ENCODE assay signal across 15 cellular contexts in the genomic region with DNA sequence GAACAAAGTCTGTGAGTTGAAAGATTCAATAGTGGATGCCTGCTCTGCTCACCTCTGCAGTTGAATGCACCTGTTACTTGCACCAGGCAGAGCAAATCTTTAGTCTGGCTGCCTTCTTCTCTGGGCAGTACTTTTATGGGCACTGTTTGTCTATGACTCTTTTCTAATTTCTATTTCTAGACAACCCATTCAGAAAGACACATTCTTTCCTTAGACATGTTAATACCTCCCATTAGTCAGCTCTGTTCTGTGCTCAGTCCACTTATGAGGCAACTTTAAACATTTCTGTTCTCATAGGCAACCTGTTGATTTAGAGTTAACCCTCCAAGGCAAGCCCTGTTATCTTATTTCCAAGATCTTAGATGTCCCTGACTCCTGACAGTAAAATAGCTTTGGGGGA.
A peak's percentile ranks its signal among the peaks of the same experiment; 100 is the strongest.
DNase-seq lines count a peak whose midpoint lies in the region; ATAC-seq and TF ChIP-seq lines count a peak whose summit lies in the region.
"Had no signal": no experiment of that assay in that cellular context is flagged by ENCODE, and none has a peak within 500 bp of the region (broad histone marks: within the 10 kb centered on the region; RNA-seq: fewer than 3 reads in every experiment).

No MANE protein-coding gene starts in this region.

- no peak overlapping the region for H3K4me3 ChIP-seq in esophagus squamous epithelium
- H3K4me3 ChIP-seq in muscle layer of colon (ENCODE audit: low read depth in 1 of 2, low read length in 2 of 2) = no peak overlapping the region
- no peak overlapping the region for H3K4me3 ChIP-seq in urinary bladder (ENCODE audit: low read depth, low read length)
- H3K4me3 ChIP-seq: lower lobe of right lung, spleen had no signal

- no peak for TF ChIP-seq POLR2A in esophagus squamous epithelium (IDR thresholded peaks at IDR 0.05)

- ATAC-seq in GM21423 (IDR thresholded peaks at IDR 0.05; ENCODE audit: unreplicated experiment) = no peak
- ATAC-seq: CD8-positive, alpha-beta T cell; T-helper 17 cell had no signal

- no peaks in the 10 kb centered on the region for H3K36me3 ChIP-seq in esophagus squamous epithelium
- H3K36me3 ChIP-seq in muscle layer of colon (ENCODE audit: insufficient read depth, low read length) = no peaks in the 10 kb centered on the region
- H3K36me3 ChIP-seq in urinary bladder (ENCODE audit: insufficient read depth) = peaks cover 2% of the 10 kb centered on the region
- H3K36me3 ChIP-seq: lower lobe of right lung, spleen had no signal

- H3K9me3 ChIP-seq in esophagus squamous epithelium = no peaks in the 10 kb centered on the region
- no peaks in the 10 kb centered on the region for H3K9me3 ChIP-seq in muscle layer of colon (ENCODE audit: low read length)
- H3K9me3 ChIP-seq: lower lobe of right lung, spleen had no signal

- H3K27ac ChIP-seq in esophagus squamous epithelium = peak overlapping the region; percentile 24 to 90 (median 82)
- H3K27ac ChIP-seq in muscle layer of colon (ENCODE audit: low read depth, low read length) = peak overlapping the region; percentile 91
- peak overlapping the region; percentile 23 for H3K27ac ChIP-seq in urinary bladder (ENCODE audit: low read depth)
- H3K27ac ChIP-seq: lower lobe of right lung, spleen had no signal

- H3K9ac ChIP-seq in muscle layer of colon (ENCODE audit: low read length) = no peak overlapping the region

- H3K27me3 ChIP-seq in esophagus squamous epithelium = no peaks in the 10 kb centered on the region
- H3K27me3 ChIP-seq in muscle layer of colon (ENCODE audit: control insufficient read depth in 1 of 2, insufficient read depth in 2 of 2, low read length in 2 of 2) = no peaks in the 10 kb centered on the region
- H3K27me3 ChIP-seq: spleen had no signal

- H3K4me1 ChIP-seq in esophagus squamous epithelium = peaks cover 0 to 24% (median 3%) of the 10 kb centered on the region in 3 donors
- H3K4me1 ChIP-seq in muscle layer of colon (ENCODE audit: insufficient read depth, low read length) = peaks cover 82% of the 10 kb centered on the region
- H3K4me1 ChIP-seq in urinary bladder (ENCODE audit: insufficient read depth) = no peaks in the 10 kb centered on the region
- H3K4me1 ChIP-seq: spleen had no signal

- no peak for TF ChIP-seq CTCF in esophagus squamous epithelium (IDR thresholded peaks at IDR 0.05)

- intact Hi-C loops in esophagus squamous epithelium (cut with DNase I) = no loop called here

- peak; percentile 44 for DNase-seq in LHCN-M2 (ENCODE audit: low read depth)
- no peak for DNase-seq in esophagus squamous epithelium (lab: John Stamatoyannopoulos, UW)
- DNase-seq in NCI-H774 (lab: John Stamatoyannopoulos, UW) = no peak
- DNase-seq in iPS-NIHi7 (ENCODE audit: extremely low spot score) = no peak
- DNase-seq: activated CD4-positive, alpha-beta T cell treated with anti-CD3 and anti-CD28 coated beads for 1 hour; activated naive CD4-positive, alpha-beta T cell treated with anti-CD3 and anti-CD28 coated beads, Interleukin-2, amount 10 ng/mL, durations not matched to agents 7 days and 5 days; CD8-positive, alpha-beta T cell; lower lobe of right lung; NCI-H2081; NCI-H748 treated with DMSO at 0.1 percent for 48 hours; spleen; T-helper 17 cell had no signal

Comparison
In these comparisons a context has a peak if more than half of its experiments do, and no peak if none do; other contexts are left out.
1. H3K27ac ChIP-seq: peak in every context shown above with its lines; median percentile 91 in muscle layer of colon; 82 in esophagus squamous epithelium; 23 in urinary bladder.